In the genomic region with DNA sequence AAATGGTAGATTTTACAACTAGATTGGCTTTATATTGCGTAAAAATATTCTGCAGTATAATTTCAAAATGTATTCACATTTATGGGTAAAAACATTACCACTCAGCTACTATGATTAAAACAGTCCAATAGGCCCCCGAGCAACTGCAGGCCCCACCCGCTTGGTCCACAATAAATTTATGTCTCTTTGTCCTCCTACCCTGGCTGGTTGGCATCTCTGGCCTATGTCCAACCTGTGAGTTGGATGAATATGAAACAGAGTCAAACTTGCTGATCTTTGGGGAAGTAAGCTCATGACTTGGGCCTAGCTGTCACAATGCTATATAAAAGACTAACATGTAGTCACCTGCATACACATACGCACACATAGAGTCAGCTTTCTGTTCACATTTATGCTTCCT, we compare ENCODE assay signal across 14 cellular contexts.
"Had no signal": no experiment of that assay in that cellular context is flagged by ENCODE, and none has a peak within 500 bp of the region (broad histone marks: within the 10 kb centered on the region; RNA-seq: fewer than 3 reads in every experiment).

No MANE protein-coding gene starts in this region.

- DNase-seq: effector memory CD8-positive, alpha-beta T cell; foreskin keratinocyte; head of caudate nucleus; hippocampal formation; ovary; right cardiac atrium; small intestine; stimulated activated CD4-positive, alpha-beta T cell treated with anti-CD3 and anti-CD28 coated beads, Interleukin-12 subunit alpha, Interleukin-12 subunit beta, amount 100 ng/mL, for 4 hours; stimulated activated naive CD4-positive, alpha-beta T cell; tibial artery; upper lobe of left lung; uterus had no signal

- ATAC-seq: effector memory CD8-positive, alpha-beta T cell; foreskin keratinocyte; natural killer cell treated with Interleukin-12 subunit alpha and Interleukin-12 subunit beta and Interleukin-15 and Interleukin-18, amount 100 ng/mL, for 72 hours; right cardiac atrium had no signal

- H3K9ac ChIP-seq: neural progenitor cell had no signal

- H3K36me3 ChIP-seq: neural progenitor cell, ovary, tibial artery, upper lobe of left lung, uterus had no signal

- H2AFZ ChIP-seq: neural progenitor cell had no signal

- H3K4me2 ChIP-seq: neural progenitor cell had no signal

- H3K9me3 Mint-ChIP-seq: effector memory CD8-positive, alpha-beta T cell; natural killer cell treated with Interleukin-12 subunit alpha and Interleukin-12 subunit beta and Interleukin-15 and Interleukin-18, amount 100 ng/mL, for 72 hours; neural progenitor cell had no signal

- H3K27ac Mint-ChIP-seq: effector memory CD8-positive, alpha-beta T cell; natural killer cell treated with Interleukin-12 subunit alpha and Interleukin-12 subunit beta and Interleukin-15 and Interleukin-18, amount 100 ng/mL, for 72 hours; neural progenitor cell had no signal

- H3K4me3 ChIP-seq: neural progenitor cell, ovary, tibial artery, upper lobe of left lung, uterus had no signal

- FAIRE-seq: small intestine had no signal

- H3K27ac ChIP-seq: foreskin keratinocyte, neural progenitor cell, ovary, tibial artery, upper lobe of left lung, uterus had no signal

- H3K4me3 Mint-ChIP-seq: effector memory CD8-positive, alpha-beta T cell; natural killer cell treated with Interleukin-12 subunit alpha and Interleukin-12 subunit beta and Interleukin-15 and Interleukin-18, amount 100 ng/mL, for 72 hours; neural progenitor cell had no signal

- H3K27me3 ChIP-seq: foreskin keratinocyte, neural progenitor cell, ovary, tibial artery, upper lobe of left lung, uterus had no signal

- H3K36me3 Mint-ChIP-seq: natural killer cell treated with Interleukin-12 subunit alpha and Interleukin-12 subunit beta and Interleukin-15 and Interleukin-18, amount 100 ng/mL, for 72 hours; neural progenitor cell had no signal

- H3K4me1 ChIP-seq: uterus had no signal

- H3K9me3 ChIP-seq: ovary, tibial artery, upper lobe of left lung, uterus had no signal
